15 cellular contexts compared by ENCODE assay signal in the genomic region with DNA sequence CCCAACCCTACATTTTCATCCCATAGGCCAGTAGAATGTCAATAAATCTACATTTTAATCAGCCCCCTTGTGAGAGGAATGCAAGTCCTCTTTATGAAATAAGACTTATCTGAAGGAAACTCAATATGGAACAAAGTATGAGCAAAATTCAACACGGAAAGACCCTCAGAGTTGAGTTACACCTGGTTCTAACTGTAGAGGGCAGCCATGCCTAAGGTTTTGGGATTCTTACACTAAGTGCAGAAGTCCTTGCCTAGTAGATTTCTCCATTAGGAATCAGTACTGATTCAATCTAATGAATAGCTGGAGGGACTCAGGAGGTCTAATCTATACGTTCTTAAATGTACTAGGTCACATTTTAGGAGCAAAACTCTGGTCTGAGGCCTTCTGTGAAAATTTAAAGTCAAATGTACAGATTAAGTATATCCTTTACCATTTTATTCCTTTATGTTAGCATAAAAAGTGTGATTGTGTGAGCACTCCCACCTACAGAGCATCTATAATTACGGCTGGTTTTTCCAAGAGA.
DNase-seq lines count a peak whose midpoint lies in the region; ATAC-seq, FAIRE-seq and TF ChIP-seq lines count a peak whose summit lies in the region.
"Had no signal": no experiment of that assay in that cellular context is flagged by ENCODE, and none has a peak within 500 bp of the region (broad histone marks: within the 10 kb centered on the region; RNA-seq: fewer than 3 reads in every experiment).

No MANE protein-coding gene starts in this region.

- DNase-seq in NCI-H524 (lab: John Stamatoyannopoulos, UW), result peak; percentile 3 to 40
- DNase-seq in NCI-H524 treated with DMSO at 0.1 percent for 48 hours (lab: John Stamatoyannopoulos, UW), result no peak
- peak; percentile 36 for DNase-seq in NCI-H1092 treated with DMSO at 0.1 percent for 48 hours (lab: John Stamatoyannopoulos, UW)
- no peak for DNase-seq in GM12878 (ENCODE audit: low read depth, low spot score)
- no peak for DNase-seq in progenitor cell of endocrine pancreas (ENCODE audit: low spot score, unreplicated experiment)
- no peak for DNase-seq in GM10266 (ENCODE audit: extremely low spot score)
- DNase-seq in AML-193 (lab: John Stamatoyannopoulos, UW), result no peak
- no peak for DNase-seq in activated CD4-positive, alpha-beta T cell treated with anti-CD3 and anti-CD28 coated beads for 48 hours
- DNase-seq: activated T-cell treated with anti-CD3 and anti-CD28 coated beads, Interleukin-2, amount 50 U/mL, for 4 hours; Karpas-422; mammary epithelial cell; pancreas had no signal

- no peak overlapping the region for H3K27ac Mint-ChIP-seq in progenitor cell of endocrine pancreas

- no peaks in the 10 kb centered on the region for H3K36me3 ChIP-seq in GM12878 (ENCODE audit: control insufficient read depth in 2 of 2, insufficient read depth in 2 of 2, low read length in 1 of 2)
- H3K36me3 ChIP-seq: pancreas had no signal

- no peaks in the 10 kb centered on the region for H3K79me2 ChIP-seq in GM12878 (ENCODE audit: control insufficient read depth, insufficient read depth, low read length)

- POLR2A ChIA-PET in GM12878 (lab: Charles Lee), result no interaction called here

- no peak overlapping the region for H3K9ac ChIP-seq in GM12878 (ENCODE audit: control insufficient read depth, insufficient read depth, low read length)

- H3K36me3 Mint-ChIP-seq in progenitor cell of endocrine pancreas (ENCODE audit: insufficient read depth), result no peaks in the 10 kb centered on the region

- peaks cover 34% of the 10 kb centered on the region for H3K27me3 Mint-ChIP-seq in progenitor cell of endocrine pancreas

- H3K4me3 ChIP-seq in GM12878, result no peak overlapping the region
- H3K4me3 ChIP-seq: coronary artery, pancreas had no signal

- H4K20me1 ChIP-seq in GM12878 (ENCODE audit: control insufficient read depth, insufficient read depth), result no peaks in the 10 kb centered on the region

- H3K4me2 ChIP-seq in GM12878 (ENCODE audit: control insufficient read depth, insufficient read depth), result no peak overlapping the region

- H3K27ac ChIP-seq in GM12878 (ENCODE audit: control insufficient read depth, insufficient read depth), result no peak overlapping the region
- H3K27ac ChIP-seq: coronary artery, pancreas had no signal

- no peaks in the 10 kb centered on the region for H3K4me1 ChIP-seq in GM12878 (ENCODE audit: control insufficient read depth, insufficient read depth, low read length)

- no peak for TF ChIP-seq EP300 in GM12878 (IDR thresholded peaks at IDR 0.05; ENCODE audit: borderline replicate concordance in 1 of 2, control insufficient read depth in 1 of 2, low read depth in 2 of 2, low read length in 2 of 2)

- TF ChIP-seq CTCF in GM12878 (IDR thresholded peaks at IDR 0.05 in 2 of 3, conservative IDR thresholded peaks at IDR 0.05 in 1 of 3; ENCODE audit: control insufficient read depth in 2 of 3, extremely low read depth in 1 of 3, insufficient read depth in 1 of 3, low read depth in 3 of 3, low read length in 3 of 3), result peak in 2 of 3 experiments; percentile 5 to 13; a peak in 1 of 6 replicates
- peak; percentile 42 for TF ChIP-seq CTCF in progenitor cell of endocrine pancreas (IDR thresholded peaks at IDR 0.05; ENCODE audit: unreplicated experiment)
- TF ChIP-seq CTCF in GM10266 (IDR thresholded peaks at IDR 0.05; ENCODE audit: control insufficient read depth, insufficient read depth, low read depth, missing control alignments), result no peak

- peaks cover 0 to 3% of the 10 kb centered on the region in 2 experiments; a peak in 2 of 4 replicates for H3K27me3 ChIP-seq in GM12878 (replicated peaks in 1 of 2; ENCODE audit: control insufficient read depth in 2 of 2, insufficient read depth in 2 of 2, low read length in 1 of 2)
- H3K27me3 ChIP-seq: pancreas had no signal

- RAD21 ChIA-PET in GM12878 (lab: Charles Lee; ENCODE audit: unreplicated experiment), result no interaction called here

- FAIRE-seq in GM12878 (lab: Jason Lieb, UNC), result no peak
- FAIRE-seq: GM12892, pancreas had no signal

- no peak for ATAC-seq in GM12878
- ATAC-seq: activated CD4-positive, CD25-positive, alpha-beta regulatory T cell treated with anti-CD3 and anti-CD28 coated beads, Interleukin-2, amount 50 U/mL, for 24 hours; activated T-cell treated with anti-CD3 and anti-CD28 coated beads, Interleukin-2, amount 50 U/mL, for 4 hours; pancreas had no signal

- BruUV-seq in GM12878 (replicated peaks; lab: Mats Ljungman, UMichigan), result no TSS peak

- peaks cover 12% of the 10 kb centered on the region for H3K4me1 Mint-ChIP-seq in progenitor cell of endocrine pancreas (ENCODE audit: low read depth)

- no peaks in the 10 kb centered on the region for H3K9me3 ChIP-seq in GM12878 (replicated peaks; ENCODE audit: control insufficient read depth, insufficient read depth, low read length)
- H3K9me3 ChIP-seq: pancreas had no signal

- TF ChIP-seq RAD21 in GM12878 (IDR thresholded peaks at IDR 0.05; ENCODE audit: insufficient read depth, low read depth, low read length), result peak; percentile 18; the same call in 1 of the 2 replicates

- SMC1A ChIA-PET in GM12878 (lab: Charles Lee; ENCODE audit: uncharacterized antibody, unreplicated experiment), result no interaction called here

- CTCF ChIA-PET in GM12878 (lab: Yijun Ruan, JAX), result no interaction called here

- H3K4me3 Mint-ChIP-seq in progenitor cell of endocrine pancreas (ENCODE audit: low read depth), result no peak overlapping the region
- H3K4me3 Mint-ChIP-seq: activated T-cell treated with anti-CD3 and anti-CD28 coated beads, Interleukin-2, amount 50 U/mL, for 4 hours had no signal

- TF ChIP-seq POLR2A in GM12878 (IDR thresholded peaks at IDR 0.05; ENCODE audit: low read depth, low read length), result no peak

- intact Hi-C loops in GM12878 (cut with micrococcal nuclease; ENCODE audit: unreplicated experiment), result no loop called here

- no peak overlapping the region for H2AFZ ChIP-seq in GM12878 (ENCODE audit: control insufficient read depth, low read depth, low read length)

- in situ Hi-C loops in GM12878 (cut with MboI), result no loop called here

- 0% methylated on average over 3 of the region's 3 CpGs for WGBS in GM12878 (ENCODE audit: insufficient coverage, insufficient replicate concordance, low lambda C conversion rate, missing lambda C conversion rate)

- no peaks in the 10 kb centered on the region for H3K9me3 Mint-ChIP-seq in progenitor cell of endocrine pancreas (ENCODE audit: low read depth)

TF ChIP-seq in GM12878, 131 proteins besides CTCF, POLR2A, EP300 and RAD21 (continues in another document):
- no peak for TF ChIP-seq IRF5 (IDR thresholded peaks at IDR 0.05; ENCODE audit: borderline replicate concordance)
- TF ChIP-seq ZNF592 (IDR thresholded peaks at IDR 0.05), result no peak
- TF ChIP-seq KAT2A (conservative IDR thresholded peaks at IDR 0.05; ENCODE audit: control insufficient read depth, low read depth, low read length), result no peak
- TF ChIP-seq SIX5 (IDR thresholded peaks at IDR 0.05; ENCODE audit: low read depth, low read length, severe bottlenecking), result no peak
- no peak for TF ChIP-seq ZNF384 (IDR thresholded peaks at IDR 0.05; ENCODE audit: borderline replicate concordance, low read depth, low read length)
- TF ChIP-seq, protein P1, sequence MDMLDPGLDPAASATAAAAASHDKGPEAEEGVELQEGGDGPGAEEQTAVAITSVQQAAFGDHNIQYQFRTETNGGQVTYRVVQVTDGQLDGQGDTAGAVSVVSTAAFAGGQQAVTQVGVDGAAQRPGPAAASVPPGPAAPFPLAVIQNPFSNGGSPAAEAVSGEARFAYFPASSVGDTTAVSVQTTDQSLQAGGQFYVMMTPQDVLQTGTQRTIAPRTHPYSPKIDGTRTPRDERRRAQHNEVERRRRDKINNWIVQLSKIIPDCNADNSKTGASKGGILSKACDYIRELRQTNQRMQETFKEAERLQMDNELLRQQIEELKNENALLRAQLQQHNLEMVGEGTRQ (IDR thresholded peaks at IDR 0.05; ENCODE audit: borderline replicate concordance, low read depth, low read length), result no peak
- TF ChIP-seq FOXK2 (IDR thresholded peaks at IDR 0.05), result no peak
- no peak for TF ChIP-seq TARDBP (IDR thresholded peaks at IDR 0.05; ENCODE audit: borderline replicate concordance)

Comparison
In these comparisons a context has a peak if more than half of its experiments do, and no peak if none do; other contexts are left out.
1. DNase-seq: peak in NCI-H524 (2 of 2) and NCI-H1092 treated with DMSO at 0.1 percent for 48 hours (single experiment); none in NCI-H524 treated with DMSO at 0.1 percent for 48 hours (single experiment), GM12878 (single experiment), progenitor cell of endocrine pancreas (single experiment), GM10266 (single experiment), AML-193 (0 of 2) and activated CD4-positive, alpha-beta T cell treated with anti-CD3 and anti-CD28 coated beads for 48 hours (single experiment).